Comparison of ENCODE assay signal across 24 cellular contexts in genomic region chr19:384801-385169, GRCh38. TPM values are rescaled to one million over a fixed set of nuclear protein-coding genes. Genes with fewer than 3 reads are reported as not detected.
A peak's percentile ranks its signal among the peaks of the same experiment; 100 is the strongest.
DNase-seq lines count a peak whose midpoint lies in the region; ATAC-seq and TF ChIP-seq lines count a peak whose summit lies in the region.
"Had no signal": no experiment of that assay in that cellular context is flagged by ENCODE, and none has a peak within 500 bp of the region (broad histone marks: within the 10 kb centered on the region; RNA-seq: fewer than 3 reads in every experiment).

No MANE protein-coding gene starts in this region.

- H3K27me3 Mint-ChIP-seq in glutamatergic neuron (ENCODE audit: unreplicated experiment): peaks cover 17% of the 10 kb centered on the region
- peaks cover 47 to 72% of the 10 kb centered on the region in 2 donors for H3K27me3 Mint-ChIP-seq in effector memory CD8-positive, alpha-beta T cell

- peaks cover 14% of the 10 kb centered on the region for H3K36me3 Mint-ChIP-seq in glutamatergic neuron (ENCODE audit: unreplicated experiment)
- H3K36me3 Mint-ChIP-seq in effector memory CD8-positive, alpha-beta T cell (ENCODE audit: insufficient read depth): peaks cover 6% of the 10 kb centered on the region
- H3K36me3 Mint-ChIP-seq: natural killer cell had no signal

- TF ChIP-seq CTCF in glutamatergic neuron (IDR thresholded peaks at IDR 0.05; ENCODE audit: partially characterized antibody, unreplicated experiment): no peak
- no peak for TF ChIP-seq CTCF in omental fat pad (IDR thresholded peaks at IDR 0.05)
- no peak for TF ChIP-seq CTCF in GM10266 (IDR thresholded peaks at IDR 0.05; ENCODE audit: control insufficient read depth, insufficient read depth, low read depth, missing control alignments)

- peaks cover 18% of the 10 kb centered on the region for H3K4me1 Mint-ChIP-seq in glutamatergic neuron (ENCODE audit: low read depth, unreplicated experiment)
- H3K4me1 Mint-ChIP-seq in effector memory CD8-positive, alpha-beta T cell (ENCODE audit: low read depth in 2 of 2): peaks cover 6 to 12% of the 10 kb centered on the region in 2 donors

- DNase-seq in activated effector memory CD4-positive, alpha-beta T cell treated with anti-CD3 and anti-CD28 coated beads, Interleukin-2, amount 50 U/mL, for 16 hours: peak; percentile 49
- DNase-seq in activated effector memory CD4-positive, alpha-beta T cell treated with Interleukin-2 at 50 U/mL for 16 hours: no peak
- DNase-seq in NCI-H82 treated with DMSO at 0.1 percent for 48 hours (lab: John Stamatoyannopoulos, UW; ENCODE audit: unreplicated experiment) (peak; percentile 80), glutamatergic neuron (no peak), omental fat pad (ENCODE audit: low spot score) (peak; percentile 6), GM10266 (ENCODE audit: extremely low spot score) (no peak)
- DNase-seq in effector memory CD8-positive, alpha-beta T cell: no peak
- DNase-seq: activated CD4-positive, alpha-beta T cell treated with anti-CD3 and anti-CD28 coated beads, Interleukin-2, amount 10 ng/mL, durations not matched to agents 7 days and 5 days; dermis blood vessel endothelial cell; DMS79; GDM1; HFFc6; hippocampal formation; MM.1S; natural killer cell; NCI-H2029; NCI-H345; OCI-M1; pancreas; small intestine; stimulated activated CD4-positive, alpha-beta T cell treated with anti-CD3 and anti-CD28 coated beads, Interleukin-1b, Interleukin-23, amount 100 ng/mL, for 48 hours had no signal

- H3K27ac Mint-ChIP-seq in glutamatergic neuron (ENCODE audit: unreplicated experiment): peak overlapping the region; percentile 78
- H3K27ac Mint-ChIP-seq in effector memory CD8-positive, alpha-beta T cell: no peak overlapping the region
- H3K27ac Mint-ChIP-seq: activated CD4-positive, alpha-beta T cell treated with anti-CD3 and anti-CD28 coated beads, Interleukin-2, amount 10 ng/mL, durations not matched to agents 7 days and 5 days; activated T-helper 1 cell treated with anti-CD3 and anti-CD28 coated beads, Interleukin-12 subunit alpha, Interleukin-12 subunit beta, Interleukin-2, Interleukin-4 antibody, amounts not matched to agents 30 ng/mL and 10 ng/mL and 1 ng/mL, durations not matched to agents 14 hours and 24 hours and 36 hours; HFFc6 had no signal

- no peak overlapping the region for H3K4me3 Mint-ChIP-seq in glutamatergic neuron (ENCODE audit: unreplicated experiment)
- H3K4me3 Mint-ChIP-seq in effector memory CD8-positive, alpha-beta T cell: no peak overlapping the region
- H3K4me3 Mint-ChIP-seq: activated CD4-positive, alpha-beta T cell treated with anti-CD3 and anti-CD28 coated beads, Interleukin-2, amount 10 ng/mL, durations not matched to agents 7 days and 5 days; activated T-helper 1 cell treated with anti-CD3 and anti-CD28 coated beads, Interleukin-12 subunit alpha, Interleukin-12 subunit beta, Interleukin-2, Interleukin-4 antibody, amounts not matched to agents 30 ng/mL and 10 ng/mL and 1 ng/mL, durations not matched to agents 14 hours and 24 hours and 36 hours; central memory CD8-positive, alpha-beta T cell; HFFc6; natural killer cell had no signal

- H3K9me3 Mint-ChIP-seq in glutamatergic neuron (ENCODE audit: unreplicated experiment): peaks cover 17% of the 10 kb centered on the region
- peaks cover 0 to 2% of the 10 kb centered on the region in 2 donors for H3K9me3 Mint-ChIP-seq in effector memory CD8-positive, alpha-beta T cell
- H3K9me3 Mint-ChIP-seq: central memory CD8-positive, alpha-beta T cell; HFFc6 had no signal

- ATAC-seq in omental fat pad (ENCODE audit: low FRiP score) (no peak), HG03571 (IDR thresholded peaks at IDR 0.05; ENCODE audit: unreplicated experiment) (no peak)
- ATAC-seq in effector memory CD8-positive, alpha-beta T cell (replicated peaks): no peak

RNA-seq across cellular contexts. Expression of gene C2CD4C, which starts 24.2 kb away (rescaled TPM):
- 9.6 TPM for total RNA-seq in glutamatergic neuron (ENCODE audit: unreplicated experiment)
- 1 to 10 TPM in 3 of 4 donors, under 1 TPM in 1; 0.19 to 9.6 (median 1.8) TPM for total RNA-seq in omental fat pad
- total RNA-seq: activated CD4-positive, alpha-beta T cell treated with anti-CD3 and anti-CD28 coated beads, Interleukin-2, amount 10 ng/mL, durations not matched to agents 7 days and 5 days; HFFc6; natural killer cell had no signal

RNA-seq across cellular contexts. Expression of gene MIER2, which starts 40.2 kb away (rescaled TPM):
- total RNA-seq in glutamatergic neuron (ENCODE audit: unreplicated experiment) (47.3 TPM), omental fat pad (10 to 100 TPM in 3 of 4 donors, 1 to 10 TPM in 1; 8.6 to 25.7 (median 16.6) TPM)

Comparison
In these comparisons a context has a peak if more than half of its experiments do, and no peak if none do; other contexts are left out.
1. DNase-seq: peak in activated effector memory CD4-positive, alpha-beta T cell treated with anti-CD3 and anti-CD28 coated beads, Interleukin-2, amount 50 U/mL, for 16 hours (single experiment), NCI-H82 treated with DMSO at 0.1 percent for 48 hours (single experiment) and omental fat pad (single experiment); none in activated effector memory CD4-positive, alpha-beta T cell treated with Interleukin-2 at 50 U/mL for 16 hours (single experiment), glutamatergic neuron (single experiment), effector memory CD8-positive, alpha-beta T cell (0 of 3) and GM10266 (single experiment).